Comparison of ENCODE assay signal across 23 cellular contexts in the genomic region with DNA sequence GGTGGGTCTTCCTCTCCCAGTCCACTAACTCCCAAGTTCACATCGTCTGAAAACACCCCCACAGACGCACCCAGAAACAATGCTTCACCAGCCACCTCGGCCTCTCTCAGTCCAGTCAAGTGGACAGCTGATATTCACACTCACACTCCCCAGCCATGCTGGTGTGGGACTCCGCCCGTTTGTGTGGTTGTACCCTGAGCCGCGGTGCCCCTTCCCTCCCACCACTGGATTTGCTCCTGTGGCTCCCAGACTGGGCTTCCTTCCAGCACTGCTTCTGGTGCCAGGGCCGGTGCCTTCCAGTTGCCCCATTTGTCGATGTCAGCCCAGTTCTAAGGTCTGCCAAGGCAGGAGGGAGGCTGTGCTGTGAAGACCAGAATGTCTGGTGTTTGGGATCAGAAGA. TPM values are rescaled to one million over a fixed set of nuclear protein-coding genes. Genes with fewer than 3 reads are reported as not detected.
DNase-seq lines count a peak whose midpoint lies in the region; ATAC-seq, FAIRE-seq and TF ChIP-seq lines count a peak whose summit lies in the region.
"Had no signal": no experiment of that assay in that cellular context is flagged by ENCODE, and none has a peak within 500 bp of the region (broad histone marks: within the 10 kb centered on the region; RNA-seq: fewer than 3 reads in every experiment).

No MANE protein-coding gene starts in this region.

- peak overlapping the region; percentile 16 for H3K23ac ChIP-seq in mesendoderm (ENCODE audit: low read length)

- H3K9me3 Mint-ChIP-seq in activated naive CD8-positive, alpha-beta T cell treated with anti-CD3 and anti-CD28 coated beads, Interleukin-2, amount 10 ng/mL, durations not matched to agents 7 days and 5 days = no peaks in the 10 kb centered on the region
- no peaks in the 10 kb centered on the region for H3K9me3 Mint-ChIP-seq in activated naive CD8-positive, alpha-beta T cell treated with anti-CD3 and anti-CD28 coated beads, Interleukin-2, amount 50 U/mL, for 24 hours
- H3K9me3 Mint-ChIP-seq: activated naive CD8-positive, alpha-beta T cell treated with anti-CD3 and anti-CD28 coated beads for 36 hours; stimulated activated naive CD8-positive, alpha-beta T cell treated with anti-CD3 and anti-CD28 coated beads, Interleukin-15, Interleukin-2, amounts not matched to agents 100 ng/mL and 50 ng/mL, for 24 hours had no signal

- H3K9me3 ChIP-seq in tibial artery = no peaks in the 10 kb centered on the region
- H3K9me3 ChIP-seq: prostate gland, SJCRH30 had no signal

- peaks cover 45% of the 10 kb centered on the region for H3K4me1 Mint-ChIP-seq in activated naive CD8-positive, alpha-beta T cell treated with anti-CD3 and anti-CD28 coated beads, Interleukin-2, amount 10 ng/mL, durations not matched to agents 7 days and 5 days
- H3K4me1 Mint-ChIP-seq in activated naive CD8-positive, alpha-beta T cell treated with anti-CD3 and anti-CD28 coated beads, Interleukin-2, amount 50 U/mL, for 24 hours = peaks cover 30% of the 10 kb centered on the region

- no peak overlapping the region for H3K56ac ChIP-seq in mesendoderm (ENCODE audit: low read length)

- H2AK5ac ChIP-seq in mesendoderm (ENCODE audit: low read length) = no peak overlapping the region

- peak overlapping the region; percentile 97 for H3K27ac Mint-ChIP-seq in activated naive CD8-positive, alpha-beta T cell treated with anti-CD3 and anti-CD28 coated beads, Interleukin-2, amount 10 ng/mL, durations not matched to agents 7 days and 5 days
- H3K27ac Mint-ChIP-seq in activated naive CD8-positive, alpha-beta T cell treated with anti-CD3 and anti-CD28 coated beads, Interleukin-2, amount 50 U/mL, for 24 hours = no peak overlapping the region
- H3K27ac Mint-ChIP-seq: activated naive CD8-positive, alpha-beta T cell treated with anti-CD3 and anti-CD28 coated beads for 36 hours; stimulated activated naive CD8-positive, alpha-beta T cell treated with anti-CD3 and anti-CD28 coated beads, Interleukin-15, Interleukin-2, amounts not matched to agents 100 ng/mL and 50 ng/mL, for 24 hours had no signal

- H3K4me3 Mint-ChIP-seq in activated naive CD8-positive, alpha-beta T cell treated with anti-CD3 and anti-CD28 coated beads, Interleukin-2, amount 10 ng/mL, durations not matched to agents 7 days and 5 days = no peak overlapping the region
- no peak overlapping the region for H3K4me3 Mint-ChIP-seq in activated naive CD8-positive, alpha-beta T cell treated with anti-CD3 and anti-CD28 coated beads, Interleukin-2, amount 50 U/mL, for 24 hours
- H3K4me3 Mint-ChIP-seq: stimulated activated naive CD8-positive, alpha-beta T cell treated with anti-CD3 and anti-CD28 coated beads, Interleukin-15, Interleukin-2, amounts not matched to agents 100 ng/mL and 50 ng/mL, for 24 hours had no signal

- intact Hi-C loops in tibial artery (cut with DNase I; ENCODE audit: low total_unique reads) = no loop called here

- H3K4me2 ChIP-seq in mesendoderm (ENCODE audit: low read length) = no peak overlapping the region
- H3K4me2 ChIP-seq: hepatocyte had no signal

- no peak for FAIRE-seq in H54 (lab: Jason Lieb, UNC)
- FAIRE-seq: GM12891 had no signal

- POLR2A ChIA-PET in activated naive CD8-positive, alpha-beta T cell treated with anti-CD3 and anti-CD28 coated beads, Interleukin-2, amount 10 ng/mL, durations not matched to agents 7 days and 5 days (lab: Charles Lee) = no interaction called here

- no peak overlapping the region for H4K8ac ChIP-seq in mesendoderm (ENCODE audit: low read depth, low read length)

- H3K27ac ChIP-seq in coronary artery (peak overlapping the region; percentile 2 to 40), mesendoderm (ENCODE audit: low read depth, low read length) (no peak overlapping the region), tibial artery (peak overlapping the region; percentile 10 to 23)
- H3K27ac ChIP-seq: hepatocyte, prostate gland, SJCRH30 had no signal

- no peak for TF ChIP-seq POLR2A in H54 (IDR thresholded peaks at IDR 0.05; ENCODE audit: low read depth, low read length)

- H3K27me3 Mint-ChIP-seq in activated naive CD8-positive, alpha-beta T cell treated with anti-CD3 and anti-CD28 coated beads, Interleukin-2, amount 10 ng/mL, durations not matched to agents 7 days and 5 days = no peaks in the 10 kb centered on the region
- no peaks in the 10 kb centered on the region for H3K27me3 Mint-ChIP-seq in activated naive CD8-positive, alpha-beta T cell treated with anti-CD3 and anti-CD28 coated beads, Interleukin-2, amount 50 U/mL, for 24 hours
- H3K27me3 Mint-ChIP-seq: activated naive CD8-positive, alpha-beta T cell treated with anti-CD3 and anti-CD28 coated beads for 36 hours; stimulated activated naive CD8-positive, alpha-beta T cell treated with anti-CD3 and anti-CD28 coated beads, Interleukin-15, Interleukin-2, amounts not matched to agents 100 ng/mL and 50 ng/mL, for 24 hours had no signal

- H3K4me1 ChIP-seq in mesendoderm (ENCODE audit: control insufficient read depth, low read depth, low read length) (peaks cover 2% of the 10 kb centered on the region), tibial artery (peaks cover 0 to 74% (median 32%) of the 10 kb centered on the region in 4 donors)
- H3K4me1 ChIP-seq: prostate gland had no signal

- no peak overlapping the region for H2BK5ac ChIP-seq in mesendoderm (ENCODE audit: low read length)

- ATAC-seq in activated naive CD8-positive, alpha-beta T cell treated with anti-CD3 and anti-CD28 coated beads, Interleukin-2, amount 10 ng/mL, durations not matched to agents 7 days and 5 days (ENCODE audit: low read depth) = no peak
- no peak for ATAC-seq in activated naive CD8-positive, alpha-beta T cell treated with anti-CD3 and anti-CD28 coated beads, Interleukin-2, amount 50 U/mL, for 24 hours

- H3K36me3 ChIP-seq in mesendoderm (ENCODE audit: control insufficient read depth, insufficient read depth, low read length) (no peaks in the 10 kb centered on the region), tibial artery (no peaks in the 10 kb centered on the region)
- H3K36me3 ChIP-seq: prostate gland, SJCRH30 had no signal

- H2BK15ac ChIP-seq in mesendoderm (replicated peaks; ENCODE audit: low read depth) = no peak overlapping the region

- H2BK120ac ChIP-seq in mesendoderm (ENCODE audit: low read depth, low read length) = no peak overlapping the region

- H4K5ac ChIP-seq in mesendoderm (ENCODE audit: low read length) = no peak overlapping the region

- H3K79me1 ChIP-seq in mesendoderm (ENCODE audit: low read length) = no peaks in the 10 kb centered on the region

- no peaks in the 10 kb centered on the region for H3K79me2 ChIP-seq in mesendoderm (ENCODE audit: control insufficient read depth, insufficient read depth, low read length)
- H3K79me2 ChIP-seq: hepatocyte had no signal

- no peak for DNase-seq in activated naive CD8-positive, alpha-beta T cell treated with anti-CD3 and anti-CD28 coated beads, Interleukin-2, amount 10 ng/mL, durations not matched to agents 7 days and 5 days
- no peak for DNase-seq in activated naive CD8-positive, alpha-beta T cell treated with anti-CD3 and anti-CD28 coated beads, Interleukin-2, amount 50 U/mL, for 24 hours
- DNase-seq in coronary artery (ENCODE audit: low spot score) (no peak), mesendoderm (no peak), tibial artery (peak in 1 of 2 donors; percentile 75), H54 (ENCODE audit: insufficient read length, low spot score) (no peak), NOMO-1 treated with DMSO at 0.1 percent for 48 hours (lab: John Stamatoyannopoulos, UW; ENCODE audit: unreplicated experiment) (no peak)
- no peak for DNase-seq in stimulated activated CD4-positive, alpha-beta T cell treated with anti-CD3 and anti-CD28 coated beads, Interleukin-4, amount 100 ng/mL, for 4 hours
- DNase-seq: activated naive CD8-positive, alpha-beta T cell treated with anti-CD3 and anti-CD28 coated beads for 36 hours; activated T-cell treated with anti-CD3 and anti-CD28 coated beads, Interleukin-2, amount 50 U/mL, for 48 hours; COR-L47; effector CD8-positive, alpha-beta T cell; NCI-H1436 treated with DMSO at 0.1 percent for 48 hours; SJCRH30; stimulated activated CD4-positive, alpha-beta T cell treated with anti-CD3 and anti-CD28 coated beads, Interleukin-15, amount 100 ng/mL, for 24 hours; T-helper 9 cell had no signal

- H3K27me3 ChIP-seq in mesendoderm (ENCODE audit: insufficient read depth, low read length, poor library complexity) (no peaks in the 10 kb centered on the region), tibial artery (no peaks in the 10 kb centered on the region)
- H3K27me3 ChIP-seq: hepatocyte, SJCRH30 had no signal

- no peak overlapping the region for H3K9ac ChIP-seq in mesendoderm (ENCODE audit: low read length)

- H3K36me3 Mint-ChIP-seq in activated naive CD8-positive, alpha-beta T cell treated with anti-CD3 and anti-CD28 coated beads, Interleukin-2, amount 10 ng/mL, durations not matched to agents 7 days and 5 days = peaks cover 15% of the 10 kb centered on the region
- H3K36me3 Mint-ChIP-seq in activated naive CD8-positive, alpha-beta T cell treated with anti-CD3 and anti-CD28 coated beads, Interleukin-2, amount 50 U/mL, for 24 hours (ENCODE audit: low read depth) = no peaks in the 10 kb centered on the region

- no peak overlapping the region for H3K18ac ChIP-seq in mesendoderm (ENCODE audit: low read length)

- no peak overlapping the region for H3K4ac ChIP-seq in mesendoderm (ENCODE audit: low read depth, low read length)

- H3K4me3 ChIP-seq in coronary artery = no peak overlapping the region
- no peak overlapping the region for H3K4me3 ChIP-seq in mesendoderm (ENCODE audit: low read length)
- no peak overlapping the region for H3K4me3 ChIP-seq in tibial artery
- H3K4me3 ChIP-seq: hepatocyte, prostate gland, SJCRH30 had no signal

- TF ChIP-seq CTCF in coronary artery (IDR thresholded peaks at IDR 0.05) (no peak), tibial artery (IDR thresholded peaks at IDR 0.05) (no peak)

- WGBS in mesendoderm (ENCODE audit: extremely low coverage, insufficient coverage, low lambda C conversion rate) = no CpG with 5 or more reads among the region's 9 CpGs

RNA-seq across cellular contexts. Expression of a gene that starts 37.9 kb away (rescaled TPM):
- total RNA-seq in activated naive CD8-positive, alpha-beta T cell treated with anti-CD3 and anti-CD28 coated beads, Interleukin-2, amount 10 ng/mL, durations not matched to agents 7 days and 5 days = not detected
- polyA plus RNA-seq in mesendoderm (2013, experiment 1 of 2) = not detected
- polyA plus RNA-seq in mesendoderm (2013, experiment 2 of 2) = not detected
- total RNA-seq: activated naive CD8-positive, alpha-beta T cell treated with anti-CD3 and anti-CD28 coated beads for 36 hours; fibroblast of lung; G401; hepatocyte; kidney epithelial cell; prostate gland; SJCRH30 had no signal
- polyA plus RNA-seq: fibroblast of lung, hepatocyte had no signal
